ENCODE assay signal across 13 cellular contexts in genomic region chr7:112180223-112180622, GRCh38. TPM values are rescaled to one million over a fixed set of nuclear protein-coding genes. Genes with fewer than 3 reads are reported as not detected.
DNase-seq lines count a peak whose midpoint lies in the region; ATAC-seq and TF ChIP-seq lines count a peak whose summit lies in the region.
"Had no signal": no experiment of that assay in that cellular context is flagged by ENCODE, and none has a peak within 500 bp of the region (broad histone marks: within the 10 kb centered on the region; RNA-seq: fewer than 3 reads in every experiment).

No MANE protein-coding gene starts in this region.

- no peak overlapping the region for H3K4me2 ChIP-seq in smooth muscle cell

- peaks cover 82% of the 10 kb centered on the region for H4K20me1 ChIP-seq in smooth muscle cell (ENCODE audit: low read depth)

- H3K27ac ChIP-seq in caudate nucleus (ENCODE audit: low read depth, low read length) (peak overlapping the region; percentile 6), stomach smooth muscle (ENCODE audit: low read length) (no peak overlapping the region), smooth muscle cell (ENCODE audit: low read depth) (no peak overlapping the region)
- H3K27ac ChIP-seq: GM23248 had no signal

- peaks cover 57% of the 10 kb centered on the region for H3K79me2 ChIP-seq in smooth muscle cell (ENCODE audit: low read depth)

- peak; percentile 27 for ATAC-seq in left ventricle myocardium superior
- no peak for ATAC-seq in HG03025 (IDR thresholded peaks at IDR 0.05; ENCODE audit: low FRiP score, unreplicated experiment)

- intact Hi-C loops in left ventricle myocardium superior (cut with micrococcal nuclease), result no loop called here
- intact Hi-C loops in cardiac septum (cut with DNase I), result no loop called here

- H3K9ac ChIP-seq in stomach smooth muscle (ENCODE audit: low read length in 2 of 2) (no peak overlapping the region), smooth muscle cell (ENCODE audit: low read depth) (no peak overlapping the region)
- H3K9ac ChIP-seq: GM23248 had no signal

- H3K4me1 ChIP-seq in stomach smooth muscle (ENCODE audit: control insufficient read depth, insufficient read depth, low read length) (peaks cover 13% of the 10 kb centered on the region), smooth muscle cell (ENCODE audit: low read depth) (no peaks in the 10 kb centered on the region)

- H3K9me3 ChIP-seq in stomach smooth muscle (ENCODE audit: control insufficient read depth in 2 of 2, low read length in 2 of 2) (no peaks in the 10 kb centered on the region), smooth muscle cell (replicated peaks; ENCODE audit: low read depth) (no peaks in the 10 kb centered on the region)

- no peaks in the 10 kb centered on the region for H3F3A ChIP-seq in smooth muscle cell (ENCODE audit: low read depth)

- 93% methylated on average over 4 of the region's 4 CpGs for WGBS in smooth muscle cell (ENCODE audit: low lambda C conversion rate)

- H3K4me3 ChIP-seq in stomach smooth muscle (ENCODE audit: low read length in 2 of 2) (peak overlapping the region; percentile 61 to 62), smooth muscle cell (no peak overlapping the region), H7 (ENCODE audit: insufficient read depth, low read depth, low read length) (no peak overlapping the region)
- H3K4me3 ChIP-seq: GM23248 had no signal

- H3K27me3 ChIP-seq in stomach smooth muscle (ENCODE audit: control insufficient read depth in 1 of 2, insufficient read depth in 2 of 2, low read length in 2 of 2) (no peaks in the 10 kb centered on the region), smooth muscle cell (ENCODE audit: low read depth) (no peaks in the 10 kb centered on the region), H7 (ENCODE audit: control insufficient read depth, insufficient read depth, low read length) (no peaks in the 10 kb centered on the region)

- TF ChIP-seq CTCF in smooth muscle cell (IDR thresholded peaks at IDR 0.05; ENCODE audit: borderline replicate concordance, insufficient read depth, poor library complexity, severe bottlenecking), result no peak

- H2AFZ ChIP-seq in smooth muscle cell (ENCODE audit: low read depth), result no peak overlapping the region
- H2AFZ ChIP-seq: GM23248 had no signal

- no peak for DNase-seq in left ventricle myocardium superior
- no peak for DNase-seq in cardiac septum (ENCODE audit: low spot score)
- DNase-seq in caudate nucleus (lab: John Stamatoyannopoulos, UW), result no peak
- DNase-seq in smooth muscle cell (lab: John Stamatoyannopoulos, UW; ENCODE audit: unreplicated experiment), result no peak
- DNase-seq in H7, result no peak
- DNase-seq: Calu3; CD4-positive, alpha-beta T cell; DMS153; DMS79 treated with DMSO at 0.1 percent for 48 hours; EL; GM23248 had no signal

- no peaks in the 10 kb centered on the region for H3K36me3 ChIP-seq in stomach smooth muscle (ENCODE audit: control insufficient read depth in 2 of 2, insufficient read depth in 2 of 2, low read length in 2 of 2)
- H3K36me3 ChIP-seq in smooth muscle cell (ENCODE audit: low read depth), result no peaks in the 10 kb centered on the region
- H3K36me3 ChIP-seq in H7 (replicated peaks; ENCODE audit: control insufficient read depth, insufficient read depth, low read length), result no peaks in the 10 kb centered on the region

RNA-seq across cellular contexts. Expression of gene DOCK4, which starts 26.0 kb away (rescaled TPM):
- total RNA-seq in left ventricle myocardium superior (13.9 TPM), cardiac septum (18.5 TPM), smooth muscle cell (20.5 and 32.7 TPM in 2 replicates)
- polyA plus RNA-seq in smooth muscle cell, result 7.4 and 7.8 TPM in 2 replicates
- 16.1 and 18.2 TPM in 2 replicates for total RNA-seq in H7 (2014; rRNA removed; shearing (Covaris generic))

RNA-seq across cellular contexts. Expression of gene ZNF277, which starts 26.3 kb away (rescaled TPM):
- total RNA-seq in left ventricle myocardium superior (17.0 TPM), cardiac septum (16.3 TPM), smooth muscle cell (28.0 and 31.7 TPM in 2 replicates)
- polyA plus RNA-seq in smooth muscle cell, result 8.4 and 8.6 TPM in 2 replicates
- total RNA-seq in H7 (2014; rRNA removed; shearing (Covaris generic)), result 29.8 and 43.3 TPM in 2 replicates

Comparison
In these comparisons a context has a peak if more than half of its experiments do, and no peak if none do; other contexts are left out.
1. H3K4me3 ChIP-seq: peak in stomach smooth muscle (2 of 2); none in smooth muscle cell (single experiment) and H7 (single experiment).